Comparison of ENCODE assay signal across 16 cellular contexts in the genomic region with DNA sequence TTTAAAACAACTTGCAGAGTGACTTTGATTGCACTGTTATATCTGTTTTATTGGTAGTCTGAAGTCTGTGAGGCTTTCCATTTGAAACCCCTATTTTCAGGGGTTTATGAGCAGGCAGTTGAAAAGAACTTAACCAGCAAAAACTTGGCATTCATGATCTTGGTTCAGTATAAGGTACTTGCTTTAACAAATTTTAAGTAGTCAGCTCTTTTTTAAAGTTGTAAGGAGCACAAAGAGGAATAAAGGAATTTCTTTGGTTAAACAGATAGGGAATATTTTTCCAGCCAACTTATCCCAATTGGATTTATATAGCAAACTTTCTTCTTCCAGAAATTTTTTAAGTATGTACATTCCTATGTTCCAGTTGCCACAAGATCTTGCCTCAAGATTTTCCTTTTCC.
DNase-seq lines count a peak whose midpoint lies in the region; ATAC-seq and TF ChIP-seq lines count a peak whose summit lies in the region.
"Had no signal": no experiment of that assay in that cellular context is flagged by ENCODE, and none has a peak within 500 bp of the region (broad histone marks: within the 10 kb centered on the region; RNA-seq: fewer than 3 reads in every experiment).

No MANE protein-coding gene starts in this region.

- H3K27ac Mint-ChIP-seq in neural progenitor cell: no peak overlapping the region
- H3K27ac Mint-ChIP-seq: CD4-positive, CD25-positive, alpha-beta regulatory T cell had no signal

- H3K36me3 ChIP-seq in RWPE2 (ENCODE audit: low read depth) (no peaks in the 10 kb centered on the region), mammary epithelial cell (ENCODE audit: insufficient read depth, low read length) (no peaks in the 10 kb centered on the region), smooth muscle cell (ENCODE audit: low read depth) (no peaks in the 10 kb centered on the region), neural progenitor cell (no peaks in the 10 kb centered on the region)
- H3K36me3 ChIP-seq: BLaER1 treated with 17β-estradiol and CSF1 and Interleukin-3, amounts not matched to agents 10 nM and 100 nM had no signal

- CTCF ChIA-PET in mammary epithelial cell (lab: Charles Lee; ENCODE audit: low non-redundant PET): no interaction called here

- dilution Hi-C loops in mammary epithelial cell (cut with HindIII; ENCODE audit: low sequenced_read_pairs): no loop called here

- H3K9me3 ChIP-seq in RWPE2 (ENCODE audit: severe bottlenecking) (no peaks in the 10 kb centered on the region), mammary epithelial cell (replicated peaks; ENCODE audit: insufficient read depth, low read length) (no peaks in the 10 kb centered on the region), smooth muscle cell (replicated peaks; ENCODE audit: low read depth) (no peaks in the 10 kb centered on the region), neural progenitor cell (ENCODE audit: low read depth) (no peaks in the 10 kb centered on the region)
- H3K9me3 ChIP-seq: BLaER1 treated with 17β-estradiol and CSF1 and Interleukin-3, amounts not matched to agents 10 nM and 100 nM had no signal

- H3K27me3 ChIP-seq in RWPE2 (ENCODE audit: insufficient read depth, poor library complexity, severe bottlenecking) (no peaks in the 10 kb centered on the region), mammary epithelial cell (ENCODE audit: insufficient read depth, low read length) (no peaks in the 10 kb centered on the region), smooth muscle cell (ENCODE audit: low read depth) (no peaks in the 10 kb centered on the region), neural progenitor cell (no peaks in the 10 kb centered on the region)
- H3K27me3 ChIP-seq: BLaER1 treated with 17β-estradiol and CSF1 and Interleukin-3, amounts not matched to agents 10 nM and 100 nM had no signal

- intact Hi-C loops in mammary epithelial cell (cut with micrococcal nuclease): no loop called here

- BruUV-seq in mammary epithelial cell (replicated peaks; lab: Mats Ljungman, UMichigan): no TSS peak

- H2AFZ ChIP-seq in mammary epithelial cell (ENCODE audit: low read depth, low read length) (no peak overlapping the region), smooth muscle cell (ENCODE audit: low read depth) (no peak overlapping the region), neural progenitor cell (replicated peaks) (no peak overlapping the region)

- H3K4me1 Mint-ChIP-seq in neural progenitor cell: no peaks in the 10 kb centered on the region
- H3K4me1 Mint-ChIP-seq: CD4-positive, CD25-positive, alpha-beta regulatory T cell had no signal

- H3F3A ChIP-seq in smooth muscle cell (ENCODE audit: low read depth) (peaks cover 9% of the 10 kb centered on the region), neural progenitor cell (ENCODE audit: low read depth) (no peaks in the 10 kb centered on the region)

- H4K20me1 ChIP-seq in mammary epithelial cell (ENCODE audit: insufficient read depth, low read length) (no peaks in the 10 kb centered on the region), smooth muscle cell (ENCODE audit: low read depth) (peaks cover 5% of the 10 kb centered on the region), neural progenitor cell (ENCODE audit: low read depth) (no peaks in the 10 kb centered on the region)

- H3K4me3 ChIP-seq in RWPE2 (ENCODE audit: severe bottlenecking) (no peak overlapping the region), mammary epithelial cell (replicated peaks in 1 of 3; ENCODE audit: insufficient read depth in 1 of 3, low read depth in 2 of 3, low read length in 3 of 3) (no peak overlapping the region), smooth muscle cell (no peak overlapping the region), neural progenitor cell (no peak overlapping the region)
- H3K4me3 ChIP-seq: BLaER1 treated with 17β-estradiol and CSF1 and Interleukin-3, amounts not matched to agents 10 nM and 100 nM had no signal

- DNase-seq in EH (ENCODE audit: low read depth): peak; percentile 34
- DNase-seq in RWPE2 (ENCODE audit: low spot score): no peak
- DNase-seq in mammary epithelial cell: no peak
- no peak for DNase-seq in smooth muscle cell (lab: John Stamatoyannopoulos, UW; ENCODE audit: unreplicated experiment)
- DNase-seq in neural progenitor cell (ENCODE audit: low spot score): no peak
- DNase-seq in SHP77 treated with DMSO at 0.1 percent for 48 hours (lab: John Stamatoyannopoulos, UW): no peak
- DNase-seq in D341Med (ENCODE audit: low spot score): no peak
- DNase-seq: AML-193; CD4-positive, CD25-positive, alpha-beta regulatory T cell; DMS153; DND-41; GF-D8; KG1 had no signal

- H3K4me2 ChIP-seq in mammary epithelial cell (ENCODE audit: insufficient read depth, low read depth, low read length): no peak overlapping the region
- peak overlapping the region; percentile 3 for H3K4me2 ChIP-seq in smooth muscle cell
- no peak overlapping the region for H3K4me2 ChIP-seq in neural progenitor cell
- H3K4me2 ChIP-seq: BLaER1 treated with 17β-estradiol and CSF1 and Interleukin-3, amounts not matched to agents 10 nM and 100 nM had no signal

- TF ChIP-seq CTCF in RWPE2 (IDR thresholded peaks at IDR 0.05; ENCODE audit: poor library complexity, severe bottlenecking) (no peak), mammary epithelial cell (conservative IDR thresholded peaks at IDR 0.05 in 1 of 2, IDR thresholded peaks at IDR 0.05 in 1 of 2; ENCODE audit: extremely low read depth in 1 of 2, insufficient read depth in 1 of 2, low read depth in 1 of 2, low read length in 2 of 2) (no peak), smooth muscle cell (IDR thresholded peaks at IDR 0.05; ENCODE audit: borderline replicate concordance, insufficient read depth, poor library complexity, severe bottlenecking) (no peak), neural progenitor cell (IDR thresholded peaks at IDR 0.05) (no peak)

- peak overlapping the region; percentile 17 for H3K9ac ChIP-seq in mammary epithelial cell (ENCODE audit: insufficient read depth, low read length)
- no peak overlapping the region for H3K9ac ChIP-seq in smooth muscle cell (ENCODE audit: low read depth)
- no peak overlapping the region for H3K9ac ChIP-seq in neural progenitor cell
- H3K9ac ChIP-seq: BLaER1 treated with 17β-estradiol and CSF1 and Interleukin-3, amounts not matched to agents 10 nM and 100 nM had no signal

- no peaks in the 10 kb centered on the region for H3K9me3 Mint-ChIP-seq in neural progenitor cell

- no peaks in the 10 kb centered on the region for H3K36me3 Mint-ChIP-seq in neural progenitor cell
- H3K36me3 Mint-ChIP-seq: CD4-positive, CD25-positive, alpha-beta regulatory T cell had no signal

- H3K4me3 Mint-ChIP-seq in neural progenitor cell: no peak overlapping the region
- H3K4me3 Mint-ChIP-seq: CD4-positive, CD25-positive, alpha-beta regulatory T cell had no signal

- ATAC-seq in RWPE2 (ENCODE audit: low read depth): no peak
- ATAC-seq: HCT116 had no signal

- H3K4me1 ChIP-seq in RWPE2 (ENCODE audit: insufficient read depth, poor library complexity, severe bottlenecking) (peaks cover 28% of the 10 kb centered on the region), mammary epithelial cell (ENCODE audit: insufficient read depth, low read length) (peaks cover 21% of the 10 kb centered on the region), smooth muscle cell (ENCODE audit: low read depth) (peaks cover 5% of the 10 kb centered on the region), neural progenitor cell (no peaks in the 10 kb centered on the region)
- H3K4me1 ChIP-seq: BLaER1 treated with 17β-estradiol and CSF1 and Interleukin-3, amounts not matched to agents 10 nM and 100 nM had no signal

- in situ Hi-C loops in mammary epithelial cell (cut with MboI; ENCODE audit: low sequenced_read_pairs in 2 of 2): no loop called here

- H3K79me2 ChIP-seq in mammary epithelial cell (ENCODE audit: insufficient read depth, low read length) (peaks cover 91% of the 10 kb centered on the region), smooth muscle cell (ENCODE audit: low read depth) (peaks cover 43% of the 10 kb centered on the region), neural progenitor cell (ENCODE audit: low read depth) (peaks cover 8% of the 10 kb centered on the region)

- peak overlapping the region; percentile 35 for H3K27ac ChIP-seq in RWPE2 (ENCODE audit: poor library complexity, severe bottlenecking)
- peak overlapping the region; percentile 18 for H3K27ac ChIP-seq in mammary epithelial cell (ENCODE audit: insufficient read depth, low read depth, low read length)
- H3K27ac ChIP-seq in smooth muscle cell (ENCODE audit: low read depth): peak overlapping the region; percentile 49
- no peak overlapping the region for H3K27ac ChIP-seq in neural progenitor cell
- H3K27ac ChIP-seq: BLaER1 treated with 17β-estradiol and CSF1 and Interleukin-3, amounts not matched to agents 10 nM and 100 nM; HL-60 had no signal

- no peaks in the 10 kb centered on the region for H3K27me3 Mint-ChIP-seq in neural progenitor cell (ENCODE audit: insufficient read depth, low read depth)
- H3K27me3 Mint-ChIP-seq: CD4-positive, CD25-positive, alpha-beta regulatory T cell had no signal
